In genomic region chr22:37804886-37805857, GRCh38 we compare ENCODE assay signal across 8 cellular contexts. TPM values are rescaled to one million over a fixed set of nuclear protein-coding genes. Genes with fewer than 3 reads are reported as not detected.
DNase-seq lines count a peak whose midpoint lies in the region; ATAC-seq lines count a peak whose summit lies in the region.

No MANE protein-coding gene starts in this region.

- DNase-seq in DMS79 treated with DMSO at 0.1 percent for 48 hours (lab: John Stamatoyannopoulos, UW) (peak; percentile 41), DMS79 (lab: John Stamatoyannopoulos, UW) (no peak), NCI-H748 (lab: John Stamatoyannopoulos, UW; ENCODE audit: unreplicated experiment) (peak; percentile 80), lung microvascular endothelial cell (ENCODE audit: low read depth in 2 of 2) (peak; percentile 85 to 93)
- peak in 2 of 3 experiments; percentile 39 to 74 for DNase-seq in activated CD8-positive, alpha-beta memory T cell treated with anti-CD3 and anti-CD28 coated beads for 48 hours (ENCODE audit: low read depth in 2 of 3, low spot score in 2 of 3)
- peak; percentile 36 to 48 (median 43) for DNase-seq in effector memory CD8-positive, alpha-beta T cell
- DNase-seq in stimulated activated CD4-positive, alpha-beta T cell treated with anti-CD3 and anti-CD28 coated beads, Interleukin-4, amount 100 ng/mL, for 4 hours: peak; percentile 52 to 72

- H3K4me1 Mint-ChIP-seq in effector memory CD8-positive, alpha-beta T cell (ENCODE audit: low read depth in 2 of 2): peaks cover 24 to 34% of the 10 kb centered on the region in 2 donors

- H3K27me3 Mint-ChIP-seq in effector memory CD8-positive, alpha-beta T cell: peaks cover 33 to 76% of the 10 kb centered on the region in 2 donors

- no peaks in the 10 kb centered on the region for H3K9me3 Mint-ChIP-seq in effector memory CD8-positive, alpha-beta T cell

- H3K36me3 Mint-ChIP-seq in effector memory CD8-positive, alpha-beta T cell (ENCODE audit: insufficient read depth): peaks cover 3% of the 10 kb centered on the region

- H3K27ac Mint-ChIP-seq in effector memory CD8-positive, alpha-beta T cell: no peak overlapping the region

- ATAC-seq in effector memory CD8-positive, alpha-beta T cell (replicated peaks): peak; percentile 29
- no peak for ATAC-seq in GM19455 (IDR thresholded peaks at IDR 0.05; ENCODE audit: unreplicated experiment)

- H3K4me3 Mint-ChIP-seq in effector memory CD8-positive, alpha-beta T cell: peak overlapping the region; percentile 73 to 80

RNA-seq across cellular contexts. Expression of gene GCAT, which starts 2.6 kb away (rescaled TPM):
- 11.9 and 19.8 TPM in 2 replicates for total RNA-seq in lung microvascular endothelial cell

RNA-seq across cellular contexts. Expression of gene GALR3, which starts 18.0 kb away (rescaled TPM):
- not detected in 2 replicates for total RNA-seq in lung microvascular endothelial cell

RNA-seq across cellular contexts. Expression of gene ANKRD54, which starts 39.0 kb away (rescaled TPM):
- 15.9 and 18.8 TPM in 2 replicates for total RNA-seq in lung microvascular endothelial cell

RNA-seq across cellular contexts. Expression of gene EIF3L, which starts 44.0 kb away (rescaled TPM):
- total RNA-seq in lung microvascular endothelial cell: 293 and 344 TPM in 2 replicates
